ENCODE assay signal across 1 cellular context in the genomic region with DNA sequence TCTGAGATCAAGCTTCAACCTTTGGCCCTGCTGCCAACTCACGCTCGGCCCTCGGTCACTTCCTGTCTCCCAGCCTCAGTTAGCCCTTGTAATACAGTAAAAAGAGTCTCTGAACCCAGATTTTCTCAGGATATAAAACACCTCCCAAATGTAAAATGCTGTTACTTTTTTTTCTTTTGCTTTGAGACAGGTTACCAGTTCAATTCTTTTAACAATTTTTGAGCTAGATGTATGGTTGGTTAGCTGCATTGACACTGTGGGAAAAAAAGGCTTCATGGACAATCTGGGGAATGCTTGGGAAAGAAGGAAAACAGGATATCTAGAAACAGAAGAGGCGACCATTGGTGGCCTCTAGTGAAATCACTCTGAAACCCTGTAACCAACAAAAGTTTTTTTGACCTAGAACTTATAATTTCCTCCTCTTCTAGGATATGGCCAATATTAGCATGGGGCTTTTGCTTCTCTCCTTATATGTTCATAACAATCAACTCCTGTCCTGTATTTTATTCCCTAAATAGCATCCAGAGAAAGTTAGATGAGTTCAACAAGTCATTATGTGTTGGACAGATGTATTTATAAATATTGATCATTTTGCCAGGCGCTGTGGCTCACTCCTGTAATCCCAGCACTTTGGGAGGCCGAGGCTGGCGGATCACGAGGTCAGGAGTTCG.
TF ChIP-seq lines count a peak whose summit lies in the region.

No MANE protein-coding gene starts in this region.

TF ChIP-seq in K562, 482 proteins besides CTCF, POLR2A, EP300 and RAD21 (continued from another document and continues in another):
- TF ChIP-seq ZBTB5 (IDR thresholded peaks at IDR 0.05) = no peak
- no peak for TF ChIP-seq ETV5 (CRISPR knock-in tag; IDR thresholded peaks at IDR 0.05; ENCODE audit: low read depth)
- no peak for TF ChIP-seq NR4A1 (CRISPR knock-in tag; IDR thresholded peaks at IDR 0.05)
- no peak for TF ChIP-seq NR4A1 (tag; IDR thresholded peaks at IDR 0.05)
- no peak for TF ChIP-seq BCL6 (CRISPR knock-in tag; IDR thresholded peaks at IDR 0.05)
- TF ChIP-seq DMBX1 (CRISPR knock-in tag; IDR thresholded peaks at IDR 0.05; ENCODE audit: borderline replicate concordance) = peak; percentile 84
- TF ChIP-seq ZFP30 (CRISPR knock-in tag; IDR thresholded peaks at IDR 0.05; ENCODE audit: borderline replicate concordance) = no peak
- peak; percentile 69; the same call in 1 of the 2 replicates for TF ChIP-seq ZNF449 (CRISPR knock-in tag; IDR thresholded peaks at IDR 0.05)
- no peak for TF ChIP-seq ZNF589 (CRISPR knock-in tag; IDR thresholded peaks at IDR 0.05; ENCODE audit: low read depth)
- TF ChIP-seq PURB (CRISPR knock-in tag; IDR thresholded peaks at IDR 0.05; ENCODE audit: low read depth) = no peak
- TF ChIP-seq PHB2 (IDR thresholded peaks at IDR 0.05; ENCODE audit: low read depth) = no peak
- TF ChIP-seq ILF3 (IDR thresholded peaks at IDR 0.05; ENCODE audit: borderline replicate concordance) = no peak
- no peak for TF ChIP-seq ESRRB (CRISPR knock-in tag; IDR thresholded peaks at IDR 0.05; ENCODE audit: borderline replicate concordance)
- TF ChIP-seq, protein P1, sequence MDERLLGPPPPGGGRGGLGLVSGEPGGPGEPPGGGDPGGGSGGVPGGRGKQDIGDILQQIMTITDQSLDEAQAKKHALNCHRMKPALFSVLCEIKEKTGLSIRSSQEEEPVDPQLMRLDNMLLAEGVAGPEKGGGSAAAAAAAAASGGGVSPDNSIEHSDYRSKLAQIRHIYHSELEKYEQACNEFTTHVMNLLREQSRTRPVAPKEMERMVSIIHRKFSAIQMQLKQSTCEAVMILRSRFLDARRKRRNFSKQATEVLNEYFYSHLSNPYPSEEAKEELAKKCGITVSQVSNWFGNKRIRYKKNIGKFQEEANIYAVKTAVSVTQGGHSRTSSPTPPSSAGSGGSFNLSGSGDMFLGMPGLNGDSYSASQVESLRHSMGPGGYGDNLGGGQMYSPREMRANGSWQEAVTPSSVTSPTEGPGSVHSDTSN (CRISPR knock-in tag; IDR thresholded peaks at IDR 0.05; ENCODE audit: low read depth) = no peak
- TF ChIP-seq, protein P1 (tag; conservative IDR thresholded peaks at IDR 0.05; ENCODE audit: low read depth) = no peak
- no peak for TF ChIP-seq ZNF134 (CRISPR knock-in tag; conservative IDR thresholded peaks at IDR 0.05)
- TF ChIP-seq MAFF (IDR thresholded peaks at IDR 0.05; ENCODE audit: low read length) = no peak
- TF ChIP-seq ZNF311 (CRISPR knock-in tag; IDR thresholded peaks at IDR 0.05) = no peak
- TF ChIP-seq, protein P2, sequence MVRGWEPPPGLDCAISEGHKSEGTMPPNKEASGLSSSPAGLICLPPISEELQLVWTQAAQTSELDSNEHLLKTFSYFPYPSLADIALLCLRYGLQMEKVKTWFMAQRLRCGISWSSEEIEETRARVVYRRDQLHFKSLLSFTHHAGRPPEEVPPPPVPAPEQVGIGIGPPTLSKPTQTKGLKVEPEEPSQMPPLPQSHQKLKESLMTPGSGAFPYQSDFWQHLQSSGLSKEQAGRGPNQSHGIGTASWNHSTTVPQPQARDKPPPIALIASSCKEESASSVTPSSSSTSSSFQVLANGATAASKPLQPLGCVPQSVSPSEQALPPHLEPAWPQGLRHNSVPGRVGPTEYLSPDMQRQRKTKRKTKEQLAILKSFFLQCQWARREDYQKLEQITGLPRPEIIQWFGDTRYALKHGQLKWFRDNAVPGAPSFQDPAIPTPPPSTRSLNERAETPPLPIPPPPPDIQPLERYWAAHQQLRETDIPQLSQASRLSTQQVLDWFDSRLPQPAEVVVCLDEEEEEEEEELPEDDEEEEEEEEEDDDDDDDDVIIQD (CRISPR knock-in tag; IDR thresholded peaks at IDR 0.05) = no peak
- no peak for TF ChIP-seq WHSC1 (IDR thresholded peaks at IDR 0.05; ENCODE audit: low read length)
- TF ChIP-seq, protein P3, sequence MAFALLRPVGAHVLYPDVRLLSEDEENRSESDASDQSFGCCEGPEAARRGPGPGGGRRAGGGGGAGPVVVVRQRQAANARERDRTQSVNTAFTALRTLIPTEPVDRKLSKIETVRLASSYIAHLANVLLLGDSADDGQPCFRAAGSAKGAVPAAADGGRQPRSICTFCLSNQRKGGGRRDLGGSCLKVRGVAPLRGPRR (CRISPR knock-in tag; IDR thresholded peaks at IDR 0.05) = no peak
- no peak for TF ChIP-seq IFI16 (CRISPR knock-in tag; IDR thresholded peaks at IDR 0.05)
- TF ChIP-seq ZEB2 (IDR thresholded peaks at IDR 0.05) = no peak
- TF ChIP-seq, protein P4, sequence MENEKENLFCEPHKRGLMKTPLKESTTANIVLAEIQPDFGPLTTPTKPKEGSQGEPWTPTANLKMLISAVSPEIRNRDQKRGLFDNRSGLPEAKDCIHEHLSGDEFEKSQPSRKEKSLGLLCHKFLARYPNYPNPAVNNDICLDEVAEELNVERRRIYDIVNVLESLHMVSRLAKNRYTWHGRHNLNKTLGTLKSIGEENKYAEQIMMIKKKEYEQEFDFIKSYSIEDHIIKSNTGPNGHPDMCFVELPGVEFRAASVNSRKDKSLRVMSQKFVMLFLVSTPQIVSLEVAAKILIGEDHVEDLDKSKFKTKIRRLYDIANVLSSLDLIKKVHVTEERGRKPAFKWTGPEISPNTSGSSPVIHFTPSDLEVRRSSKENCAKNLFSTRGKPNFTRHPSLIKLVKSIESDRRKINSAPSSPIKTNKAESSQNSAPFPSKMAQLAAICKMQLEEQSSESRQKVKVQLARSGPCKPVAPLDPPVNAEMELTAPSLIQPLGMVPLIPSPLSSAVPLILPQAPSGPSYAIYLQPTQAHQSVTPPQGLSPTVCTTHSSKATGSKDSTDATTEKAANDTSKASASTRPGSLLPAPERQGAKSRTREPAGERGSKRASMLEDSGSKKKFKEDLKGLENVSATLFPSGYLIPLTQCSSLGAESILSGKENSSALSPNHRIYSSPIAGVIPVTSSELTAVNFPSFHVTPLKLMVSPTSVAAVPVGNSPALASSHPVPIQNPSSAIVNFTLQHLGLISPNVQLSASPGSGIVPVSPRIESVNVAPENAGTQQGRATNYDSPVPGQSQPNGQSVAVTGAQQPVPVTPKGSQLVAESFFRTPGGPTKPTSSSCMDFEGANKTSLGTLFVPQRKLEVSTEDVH (IDR thresholded peaks at IDR 0.05; ENCODE audit: low read depth, partially characterized antibody) = peak; percentile 18
- TF ChIP-seq, protein P5, sequence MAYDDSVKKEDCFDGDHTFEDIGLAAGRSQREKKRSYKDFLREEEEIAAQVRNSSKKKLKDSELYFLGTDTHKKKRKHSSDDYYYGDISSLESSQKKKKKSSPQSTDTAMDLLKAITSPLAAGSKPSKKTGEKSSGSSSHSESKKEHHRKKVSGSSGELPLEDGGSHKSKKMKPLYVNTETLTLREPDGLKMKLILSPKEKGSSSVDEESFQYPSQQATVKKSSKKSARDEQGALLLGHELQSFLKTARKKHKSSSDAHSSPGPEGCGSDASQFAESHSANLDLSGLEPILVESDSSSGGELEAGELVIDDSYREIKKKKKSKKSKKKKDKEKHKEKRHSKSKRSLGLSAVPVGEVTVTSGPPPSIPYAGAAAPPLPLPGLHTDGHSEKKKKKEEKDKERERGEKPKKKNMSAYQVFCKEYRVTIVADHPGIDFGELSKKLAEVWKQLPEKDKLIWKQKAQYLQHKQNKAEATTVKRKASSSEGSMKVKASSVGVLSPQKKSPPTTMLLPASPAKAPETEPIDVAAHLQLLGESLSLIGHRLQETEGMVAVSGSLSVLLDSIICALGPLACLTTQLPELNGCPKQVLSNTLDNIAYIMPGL (CRISPR knock-in tag; IDR thresholded peaks at IDR 0.05) = no peak
- no peak for TF ChIP-seq BMI1 (IDR thresholded peaks at IDR 0.05; ENCODE audit: low read length)
- TF ChIP-seq, protein P6, sequence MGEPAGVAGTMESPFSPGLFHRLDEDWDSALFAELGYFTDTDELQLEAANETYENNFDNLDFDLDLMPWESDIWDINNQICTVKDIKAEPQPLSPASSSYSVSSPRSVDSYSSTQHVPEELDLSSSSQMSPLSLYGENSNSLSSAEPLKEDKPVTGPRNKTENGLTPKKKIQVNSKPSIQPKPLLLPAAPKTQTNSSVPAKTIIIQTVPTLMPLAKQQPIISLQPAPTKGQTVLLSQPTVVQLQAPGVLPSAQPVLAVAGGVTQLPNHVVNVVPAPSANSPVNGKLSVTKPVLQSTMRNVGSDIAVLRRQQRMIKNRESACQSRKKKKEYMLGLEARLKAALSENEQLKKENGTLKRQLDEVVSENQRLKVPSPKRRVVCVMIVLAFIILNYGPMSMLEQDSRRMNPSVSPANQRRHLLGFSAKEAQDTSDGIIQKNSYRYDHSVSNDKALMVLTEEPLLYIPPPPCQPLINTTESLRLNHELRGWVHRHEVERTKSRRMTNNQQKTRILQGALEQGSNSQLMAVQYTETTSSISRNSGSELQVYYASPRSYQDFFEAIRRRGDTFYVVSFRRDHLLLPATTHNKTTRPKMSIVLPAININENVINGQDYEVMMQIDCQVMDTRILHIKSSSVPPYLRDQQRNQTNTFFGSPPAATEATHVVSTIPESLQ (CRISPR knock-in tag; IDR thresholded peaks at IDR 0.05) = no peak
- TF ChIP-seq MIER1 (IDR thresholded peaks at IDR 0.05; ENCODE audit: low read depth) = 0 out of 2 replicates have a peak, but pooled peaks have one; percentile 16
- TF ChIP-seq ESRRA (IDR thresholded peaks at IDR 0.05; ENCODE audit: borderline replicate concordance, low read depth) = no peak
- TF ChIP-seq POLR2H (tag; IDR thresholded peaks at IDR 0.05; ENCODE audit: low read depth) = no peak
- no peak for TF ChIP-seq XRCC5 (IDR thresholded peaks at IDR 0.05; ENCODE audit: low read depth, low read length)
- no peak for TF ChIP-seq ETS2 (tag; IDR thresholded peaks at IDR 0.05; ENCODE audit: borderline replicate concordance, poor library complexity, severe bottlenecking)
- no peak for TF ChIP-seq KLF16 (IDR thresholded peaks at IDR 0.05)
- TF ChIP-seq HDGF (IDR thresholded peaks at IDR 0.05) = no peak
- TF ChIP-seq TAF7 (tag; IDR thresholded peaks at IDR 0.05) = no peak
- no peak for TF ChIP-seq CTCFL (IDR thresholded peaks at IDR 0.05; ENCODE audit: borderline replicate concordance, insufficient read depth, low read depth, low read length, poor library complexity, severe bottlenecking)
- TF ChIP-seq YY1 (IDR thresholded peaks at IDR 0.05; ENCODE audit: borderline replicate concordance in 1 of 3, control insufficient read depth in 1 of 3, extremely low read depth in 1 of 3, insufficient read depth in 3 of 3, insufficient read length in 1 of 3, insufficient replicate concordance in 2 of 3, low read depth in 1 of 3, low read length in 2 of 3) = peak in 1 of 3 experiments; percentile 46
- TF ChIP-seq NONO (IDR thresholded peaks at IDR 0.05; ENCODE audit: low read depth in 2 of 2, low read length in 1 of 2) = no peak
- no peak for TF ChIP-seq HMG20A (CRISPR knock-in tag; conservative IDR thresholded peaks at IDR 0.05)
- TF ChIP-seq ATF2 (CRISPR knock-in tag; IDR thresholded peaks at IDR 0.05) = no peak
